25 cellular contexts compared by ENCODE assay signal in the genomic region with DNA sequence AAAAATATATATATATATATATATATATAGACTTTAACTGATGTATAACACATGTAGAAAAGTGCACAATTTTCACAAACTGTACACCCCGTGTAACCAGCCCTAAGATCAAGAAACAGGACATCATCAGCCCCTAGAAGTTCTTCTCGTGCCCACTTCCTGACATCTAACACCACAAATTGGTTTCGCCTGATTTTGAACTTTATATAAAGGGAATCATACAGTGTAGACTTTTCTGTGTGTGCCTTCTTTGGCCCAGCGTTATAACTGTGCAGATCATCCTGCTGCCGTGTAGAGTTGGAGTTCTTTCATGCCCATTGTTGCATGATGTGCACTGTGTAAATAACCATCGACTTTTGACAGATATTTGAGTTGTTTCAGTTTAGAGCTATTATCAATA. TPM values are rescaled to one million over a fixed set of nuclear protein-coding genes. Genes with fewer than 3 reads are reported as not detected.
DNase-seq lines count a peak whose midpoint lies in the region; ATAC-seq, FAIRE-seq and TF ChIP-seq lines count a peak whose summit lies in the region.
"Had no signal": no experiment of that assay in that cellular context is flagged by ENCODE, and none has a peak within 500 bp of the region (broad histone marks: within the 10 kb centered on the region; RNA-seq: fewer than 3 reads in every experiment).

No MANE protein-coding gene starts in this region.

- TF ChIP-seq CTCF in GM20000 (IDR thresholded peaks at IDR 0.05; ENCODE audit: extremely low read depth, missing control alignments), result no peak

- no peak for DNase-seq in activated naive CD8-positive, alpha-beta T cell treated with anti-CD3 and anti-CD28 coated beads for 36 hours
- DNase-seq in T-cell (peak in 1 of 34 experiments; percentile 31), foreskin melanocyte (peak; percentile 37), GM12891 (ENCODE audit: insufficient read length, low spot score) (no peak), GM20000 (ENCODE audit: low spot score) (no peak), NK-92 (lab: John Stamatoyannopoulos, UW; ENCODE audit: unreplicated experiment) (no peak)
- DNase-seq: activated CD4-positive, alpha-beta T cell treated with anti-CD3 and anti-CD28 coated beads for 4 hours; activated T-cell treated with anti-CD3 and anti-CD28 coated beads, Interleukin-2, amount 50 U/mL, for 72 hours; BE2C; DMS79 treated with DMSO at 0.1 percent for 48 hours; erythroblast; GF-D8; NCI-H1092; NCI-H1694; NCI-H774; retina; SHP77 treated with DMSO at 0.1 percent for 48 hours; small intestine; T-helper 9 cell; thyroid gland had no signal

- no peak overlapping the region for H3K27ac Mint-ChIP-seq in activated naive CD8-positive, alpha-beta T cell
- H3K27ac Mint-ChIP-seq in activated naive CD8-positive, alpha-beta T cell treated with anti-CD3 and anti-CD28 coated beads for 36 hours, result no peak overlapping the region
- H3K27ac Mint-ChIP-seq in T-cell, result peak overlapping the region in 1 of 2 donors; percentile 16
- H3K27ac Mint-ChIP-seq: activated T-cell treated with anti-CD3 and anti-CD28 coated beads, Interleukin-2, amount 50 U/mL, for 72 hours; neural progenitor cell; stimulated activated naive CD8-positive, alpha-beta T cell treated with anti-CD3 and anti-CD28 coated beads, Interleukin-15, Interleukin-2, amounts not matched to agents 100 ng/mL and 50 ng/mL, for 24 hours had no signal

- no peak for TF ChIP-seq POLR2A in GM12891 (IDR thresholded peaks at IDR 0.05; ENCODE audit: low read depth, low read length)

- peak overlapping the region; percentile 63 for H3K4me3 Mint-ChIP-seq in activated naive CD8-positive, alpha-beta T cell
- no peak overlapping the region for H3K4me3 Mint-ChIP-seq in activated naive CD8-positive, alpha-beta T cell treated with anti-CD3 and anti-CD28 coated beads for 36 hours
- H3K4me3 Mint-ChIP-seq in T-cell, result peak overlapping the region in 1 of 3 donors; percentile 40
- H3K4me3 Mint-ChIP-seq: activated T-cell treated with anti-CD3 and anti-CD28 coated beads, Interleukin-2, amount 50 U/mL, for 72 hours; neural progenitor cell; stimulated activated naive CD8-positive, alpha-beta T cell treated with anti-CD3 and anti-CD28 coated beads, Interleukin-15, Interleukin-2, amounts not matched to agents 100 ng/mL and 50 ng/mL, for 24 hours had no signal

- H3K36me3 Mint-ChIP-seq in activated naive CD8-positive, alpha-beta T cell, result no peaks in the 10 kb centered on the region
- H3K36me3 Mint-ChIP-seq in activated naive CD8-positive, alpha-beta T cell treated with anti-CD3 and anti-CD28 coated beads for 36 hours, result no peaks in the 10 kb centered on the region
- no peaks in the 10 kb centered on the region for H3K36me3 Mint-ChIP-seq in T-cell
- H3K36me3 Mint-ChIP-seq: neural progenitor cell had no signal

- peaks cover 18% of the 10 kb centered on the region for H3K4me1 Mint-ChIP-seq in activated naive CD8-positive, alpha-beta T cell (ENCODE audit: low read depth)
- peaks cover 14% of the 10 kb centered on the region for H3K4me1 Mint-ChIP-seq in activated naive CD8-positive, alpha-beta T cell treated with anti-CD3 and anti-CD28 coated beads for 36 hours
- H3K4me1 Mint-ChIP-seq in T-cell, result peaks cover 24 to 28% (median 27%) of the 10 kb centered on the region in 3 donors

- CTCF ChIA-PET in T-cell (lab: Charles Lee), result interaction anchor here (0.6 to 0.7 kb wide), 2 partner anchors 145 to 1570 kb away, joined by 3 to 4 read pairs; no protein-coding TSS in a partner anchor

- ATAC-seq in T-cell (replicated peaks in 1 of 4), result peak; percentile 71 to 79 (median 78)

- no peaks in the 10 kb centered on the region for H3K27me3 Mint-ChIP-seq in activated naive CD8-positive, alpha-beta T cell
- H3K27me3 Mint-ChIP-seq in activated naive CD8-positive, alpha-beta T cell treated with anti-CD3 and anti-CD28 coated beads for 36 hours, result no peaks in the 10 kb centered on the region
- no peaks in the 10 kb centered on the region for H3K27me3 Mint-ChIP-seq in T-cell
- H3K27me3 Mint-ChIP-seq: stimulated activated naive CD8-positive, alpha-beta T cell treated with anti-CD3 and anti-CD28 coated beads, Interleukin-15, Interleukin-2, amounts not matched to agents 100 ng/mL and 50 ng/mL, for 24 hours had no signal

- FAIRE-seq in GM12891 (lab: Jason Lieb, UNC), result no peak
- FAIRE-seq: H1, RCC 7860, small intestine had no signal

- POLR2A ChIA-PET in T-cell (lab: Charles Lee), result no interaction called here

- no peaks in the 10 kb centered on the region for H3K9me3 Mint-ChIP-seq in activated naive CD8-positive, alpha-beta T cell (ENCODE audit: low read depth)
- peaks cover 3% of the 10 kb centered on the region for H3K9me3 Mint-ChIP-seq in activated naive CD8-positive, alpha-beta T cell treated with anti-CD3 and anti-CD28 coated beads for 36 hours
- H3K9me3 Mint-ChIP-seq in T-cell, result peaks cover 0 to 9% (median 0%) of the 10 kb centered on the region in 3 donors

TF ChIP-seq in GM12891, 5 proteins besides CTCF, POLR2A, EP300 and RAD21:
- TF ChIP-seq TAF1 (IDR thresholded peaks at IDR 0.05; ENCODE audit: low read depth, low read length), result no peak

RNA-seq across cellular contexts. Expression of gene SMAD7, which starts 41.0 kb away (rescaled TPM):
- 1 to 10 TPM; 9.0 to 9.4 TPM for total RNA-seq in activated naive CD8-positive, alpha-beta T cell treated with anti-CD3 and anti-CD28 coated beads for 36 hours
- total RNA-seq in T-cell, result 100 to 1,000 TPM in 1 of 5 donors, 10 to 100 TPM in 4; 28.5 to 138 (median 57.7) TPM
- 4.7 TPM for polyA plus RNA-seq in GM12891 (2012; ENCODE audit: low read depth, missing spikeins)
